In genomic region chr22:39622881-39623367, GRCh38 we compare ENCODE assay signal across 8 cellular contexts. TPM values are rescaled to one million over a fixed set of nuclear protein-coding genes. Genes with fewer than 3 reads are reported as not detected.
DNase-seq lines count a peak whose midpoint lies in the region; ATAC-seq and TF ChIP-seq lines count a peak whose summit lies in the region.

No MANE protein-coding gene starts in this region.

- peaks cover 3% of the 10 kb centered on the region for H3K27me3 Mint-ChIP-seq in activated T-helper 17 cell treated with anti-CD3 and anti-CD28 coated beads, Interleukin-2, amount 50 U/mL, for 72 hours

- H3K4me3 Mint-ChIP-seq in activated T-helper 17 cell treated with anti-CD3 and anti-CD28 coated beads, Interleukin-2, amount 50 U/mL, for 72 hours, result no peak overlapping the region

- H3K9me3 ChIP-seq in OCI-LY7 (ENCODE audit: low read length), result no peaks in the 10 kb centered on the region
- no peaks in the 10 kb centered on the region for H3K9me3 ChIP-seq in heart left ventricle

- no peaks in the 10 kb centered on the region for H3K9me2 ChIP-seq in OCI-LY7 (ENCODE audit: insufficient read depth, low read length)

- peak; percentile 61 for ATAC-seq in activated T-helper 17 cell treated with anti-CD3 and anti-CD28 coated beads, Interleukin-2, amount 50 U/mL, for 72 hours (replicated peaks)
- peak; percentile 38 to 58 (median 52) for ATAC-seq in heart left ventricle
- ATAC-seq in GM21390 (IDR thresholded peaks at IDR 0.05; ENCODE audit: unreplicated experiment), result no peak
- ATAC-seq in GM19452 (IDR thresholded peaks at IDR 0.05; ENCODE audit: unreplicated experiment), result no peak
- ATAC-seq in GM21381 (IDR thresholded peaks at IDR 0.05; ENCODE audit: unreplicated experiment), result no peak

- no peak overlapping the region for H3K27ac Mint-ChIP-seq in activated T-helper 17 cell treated with anti-CD3 and anti-CD28 coated beads, Interleukin-2, amount 50 U/mL, for 72 hours

- H3K27ac ChIP-seq in OCI-LY7 (ENCODE audit: low read depth, low read length, poor library complexity, severe bottlenecking) (no peak overlapping the region), heart left ventricle (no peak overlapping the region)

- CTCF ChIA-PET in OCI-LY7 (lab: Charles Lee; ENCODE audit: unreplicated experiment), result no interaction called here

- H3K79me2 ChIP-seq in OCI-LY7 (ENCODE audit: insufficient read depth, low read depth, low read length), result no peaks in the 10 kb centered on the region

- no peak overlapping the region for H3K4me3 ChIP-seq in OCI-LY7 (ENCODE audit: low read depth, low read length, poor library complexity, severe bottlenecking)
- H3K4me3 ChIP-seq in heart left ventricle, result no peak overlapping the region

- peaks cover 4% of the 10 kb centered on the region for H3K4me1 Mint-ChIP-seq in activated T-helper 17 cell treated with anti-CD3 and anti-CD28 coated beads, Interleukin-2, amount 50 U/mL, for 72 hours

- H3K36me3 Mint-ChIP-seq in activated T-helper 17 cell treated with anti-CD3 and anti-CD28 coated beads, Interleukin-2, amount 50 U/mL, for 72 hours (ENCODE audit: low read depth), result no peaks in the 10 kb centered on the region

- H3K36me3 ChIP-seq in OCI-LY7 (ENCODE audit: insufficient read depth, low read length) (no peaks in the 10 kb centered on the region), heart left ventricle (no peaks in the 10 kb centered on the region)

- H3K4me1 ChIP-seq in OCI-LY7 (ENCODE audit: insufficient read depth, low read length, poor library complexity, severe bottlenecking) (no peaks in the 10 kb centered on the region), heart left ventricle (no peaks in the 10 kb centered on the region)

- H3K4me2 ChIP-seq in OCI-LY7 (ENCODE audit: low read length), result no peak overlapping the region

- DNase-seq in GM03348 (ENCODE audit: low spot score) (peak; percentile 63), OCI-LY7 (ENCODE audit: low spot score) (no peak), heart left ventricle (peak; percentile 32 to 82 (median 40))
- peak; percentile 69 for DNase-seq in stimulated activated CD4-positive, alpha-beta T cell treated with anti-CD3 and anti-CD28 coated beads, Interleukin-12 subunit alpha, Interleukin-12 subunit beta, amount 100 ng/mL, for 4 hours

- H4K20me1 ChIP-seq in OCI-LY7 (ENCODE audit: insufficient read depth, low read length), result no peaks in the 10 kb centered on the region

- POLR2A ChIA-PET in OCI-LY7 (lab: Charles Lee), result no interaction called here

- 23 to 37% (median 33%) methylated on average over 16 to 17 of the region's 17 CpGs for WGBS in heart left ventricle, 4 donors

- H2AFZ ChIP-seq in OCI-LY7 (ENCODE audit: low read length), result no peak overlapping the region

- peaks cover 5 to 88% (median 34%) of the 10 kb centered on the region in 9 donors for H3K27me3 ChIP-seq in heart left ventricle

- peak; percentile 65 for TF ChIP-seq CTCF in OCI-LY7 (conservative IDR thresholded peaks at IDR 0.05; ENCODE audit: low read length)
- TF ChIP-seq CTCF in heart left ventricle (IDR thresholded peaks at IDR 0.05), result peak; percentile 32 to 62 (median 50)

- no peak for TF ChIP-seq POLR2A in heart left ventricle (IDR thresholded peaks at IDR 0.05)

- intact Hi-C loops in OCI-LY7 (cut with micrococcal nuclease; ENCODE audit: unreplicated experiment), result loop anchor here (10.0 kb wide), 1 partner anchor 402 kb away; no protein-coding TSS in a partner anchor
- intact Hi-C loops in heart left ventricle (cut with DNase I), result loop anchor here (2.0 to 10.0 kb wide), 4 partner anchors 399 to 404 kb away; no protein-coding TSS in a partner anchor

- H3K9me3 Mint-ChIP-seq in activated T-helper 17 cell treated with anti-CD3 and anti-CD28 coated beads, Interleukin-2, amount 50 U/mL, for 72 hours, result no peaks in the 10 kb centered on the region

- BruUV-seq in OCI-LY7 (replicated peaks; lab: Mats Ljungman, UMichigan), result no TSS peak

RNA-seq across cellular contexts. Expression of gene CACNA1I, which starts 52.4 kb away (rescaled TPM):
- 0.03 TPM in 2 replicates for total RNA-seq in OCI-LY7 (2014; rRNA removed; shearing (Covaris generic))
- total RNA-seq in OCI-LY7 (2022) (0.17 TPM in 1 of 2 replicates, not detected in the other), heart left ventricle (under 1 TPM in 3 of 9 donors, not detected in 6; 0.02 to 0.07 (median 0.04) TPM)
- total RNA-seq in activated T-helper 17 cell treated with anti-CD3 and anti-CD28 coated beads, Interleukin-2, amount 50 U/mL, for 72 hours, result 1 to 10 TPM in 1 of 2 donors, under 1 TPM in 1; 0.84 to 5.3 TPM
- under 1 TPM; 0.01 to 0.04 TPM for polyA plus RNA-seq in heart left ventricle

Comparison
In these comparisons a context has a peak if more than half of its experiments do, and no peak if none do; other contexts are left out.
1. ATAC-seq: peak in activated T-helper 17 cell treated with anti-CD3 and anti-CD28 coated beads, Interleukin-2, amount 50 U/mL, for 72 hours (single experiment) and heart left ventricle (4 of 4); none in GM21390 (single experiment), GM19452 (single experiment) and GM21381 (single experiment).